1 cellular context compared by ENCODE assay signal in genomic region chr22:31123292-31123602, GRCh38.
TF ChIP-seq lines count a peak whose summit lies in the region.

No MANE protein-coding gene starts in this region.

TF ChIP-seq in HCT116, 20 proteins besides CTCF, POLR2A, EP300 and RAD21 (continued from another document):
- TF ChIP-seq ZBTB33 (IDR thresholded peaks at IDR 0.05; ENCODE audit: extremely low read depth, insufficient replicate concordance, low read length) (no peak), CBX3 (IDR thresholded peaks at IDR 0.05; ENCODE audit: low read depth) (no peak)
